In genomic region chr17:51641999-51642398, GRCh38 we compare ENCODE assay signal across 3 cellular contexts.
"Had no signal": no experiment of that assay in that cellular context is flagged by ENCODE, and none has a peak within 500 bp of the region (broad histone marks: within the 10 kb centered on the region; RNA-seq: fewer than 3 reads in every experiment).

No MANE protein-coding gene starts in this region.

- H3K4me3 ChIP-seq: GM12878 had no signal

- DNase-seq: GDM1, GF-D8 had no signal

- ATAC-seq: GM12878 had no signal
